Comparison of ENCODE assay signal across 8 cellular contexts in genomic region chr2:181904022-181904632, GRCh38. TPM values are rescaled to one million over a fixed set of nuclear protein-coding genes. Genes with fewer than 3 reads are reported as not detected.
DNase-seq lines count a peak whose midpoint lies in the region; ATAC-seq and TF ChIP-seq lines count a peak whose summit lies in the region.

No MANE protein-coding gene starts in this region.

- H3K4me1 ChIP-seq in CD4-positive, CD25-positive, alpha-beta regulatory T cell (ENCODE audit: control insufficient read depth, insufficient read depth, low read length, poor library complexity, severe bottlenecking) = no peaks in the 10 kb centered on the region

- H3K36me3 ChIP-seq in CD4-positive, CD25-positive, alpha-beta regulatory T cell (ENCODE audit: control insufficient read depth, insufficient read depth, low read length) = peaks cover 14% of the 10 kb centered on the region

- no peak overlapping the region for H3K27ac ChIP-seq in CD4-positive, CD25-positive, alpha-beta regulatory T cell (ENCODE audit: insufficient read depth, low read length, poor library complexity, severe bottlenecking)

- peak in 2 of 3 donors; percentile 36 to 65 for DNase-seq in CD4-positive, CD25-positive, alpha-beta regulatory T cell
- DNase-seq in NCI-H2227 (lab: John Stamatoyannopoulos, UW; ENCODE audit: unreplicated experiment) (peak; percentile 65), cardiac fibroblast (ENCODE audit: low read depth in 2 of 2) (peak; percentile 66 to 72), memory B cell (ENCODE audit: low spot score in 2 of 2) (peak in 1 of 2 donors; percentile 27), C1 segment of cervical spinal cord (lab: John Stamatoyannopoulos, UW) (no peak), NCI-H2029 treated with DMSO at 0.1 percent for 48 hours (lab: John Stamatoyannopoulos, UW) (no peak)

- H3K36me3 Mint-ChIP-seq in CD4-positive, CD25-positive, alpha-beta regulatory T cell = peaks cover 19% of the 10 kb centered on the region
- peaks cover 13% of the 10 kb centered on the region for H3K36me3 Mint-ChIP-seq in memory B cell

- H3K4me1 Mint-ChIP-seq in CD4-positive, CD25-positive, alpha-beta regulatory T cell = peaks cover 13 to 41% (median 26%) of the 10 kb centered on the region in 4 donors
- H3K4me1 Mint-ChIP-seq in memory B cell = peaks cover 5% of the 10 kb centered on the region

- peak overlapping the region in 1 of 3 donors; percentile 55 for H3K27ac Mint-ChIP-seq in CD4-positive, CD25-positive, alpha-beta regulatory T cell
- no peak overlapping the region for H3K27ac Mint-ChIP-seq in memory B cell

- no peak overlapping the region for H3K4me3 Mint-ChIP-seq in CD4-positive, CD25-positive, alpha-beta regulatory T cell
- H3K4me3 Mint-ChIP-seq in memory B cell = no peak overlapping the region

- TF ChIP-seq CTCF in cardiac fibroblast (IDR thresholded peaks at IDR 0.05; ENCODE audit: low read depth, low read length) = peak; percentile 54

- no peaks in the 10 kb centered on the region for H3K9me3 ChIP-seq in CD4-positive, CD25-positive, alpha-beta regulatory T cell (ENCODE audit: control insufficient read depth in 2 of 2, low read length in 2 of 2)

- no peak overlapping the region for H3K4me3 ChIP-seq in CD4-positive, CD25-positive, alpha-beta regulatory T cell (ENCODE audit: low read depth, low read length)
- no peak overlapping the region for H3K4me3 ChIP-seq in cardiac fibroblast (replicated peaks in 1 of 2; ENCODE audit: low read depth in 2 of 2, low read length in 2 of 2)

- no peaks in the 10 kb centered on the region for H3K27me3 ChIP-seq in CD4-positive, CD25-positive, alpha-beta regulatory T cell (ENCODE audit: control insufficient read depth, insufficient read depth, low read length)

- no peaks in the 10 kb centered on the region for H3K9me3 Mint-ChIP-seq in CD4-positive, CD25-positive, alpha-beta regulatory T cell
- no peaks in the 10 kb centered on the region for H3K9me3 Mint-ChIP-seq in memory B cell

- no peak for ATAC-seq in CD4-positive, CD25-positive, alpha-beta regulatory T cell (ENCODE audit: low read depth in 2 of 2)
- ATAC-seq in GM19043 (IDR thresholded peaks at IDR 0.05; ENCODE audit: low read depth, unreplicated experiment) = peak; percentile 55
- ATAC-seq in memory B cell (ENCODE audit: low read depth) = peak; percentile 60
- ATAC-seq in HG03135 (IDR thresholded peaks at IDR 0.05; ENCODE audit: unreplicated experiment) = no peak

- H3K27me3 Mint-ChIP-seq in CD4-positive, CD25-positive, alpha-beta regulatory T cell = no peaks in the 10 kb centered on the region
- H3K27me3 Mint-ChIP-seq in memory B cell = no peaks in the 10 kb centered on the region

RNA-seq across cellular contexts. Expression of gene ITPRID2, which starts 12.6 kb away (rescaled TPM):
- total RNA-seq in CD4-positive, CD25-positive, alpha-beta regulatory T cell = 42.4 TPM
- polyA plus RNA-seq in CD4-positive, CD25-positive, alpha-beta regulatory T cell = 1 to 10 TPM; 1.6 to 8.4 (median 4.0) TPM

Comparison
In these comparisons a context has a peak if more than half of its experiments do, and no peak if none do; other contexts are left out.
1. ATAC-seq: peak in GM19043 (single experiment) and memory B cell (single experiment); none in CD4-positive, CD25-positive, alpha-beta regulatory T cell (0 of 2) and HG03135 (single experiment).
2. DNase-seq: peak in CD4-positive, CD25-positive, alpha-beta regulatory T cell (2 of 3), NCI-H2227 (single experiment) and cardiac fibroblast (2 of 2); none in C1 segment of cervical spinal cord (0 of 14) and NCI-H2029 treated with DMSO at 0.1 percent for 48 hours (single experiment).